Comparison of ENCODE assay signal across 8 cellular contexts in the genomic region with DNA sequence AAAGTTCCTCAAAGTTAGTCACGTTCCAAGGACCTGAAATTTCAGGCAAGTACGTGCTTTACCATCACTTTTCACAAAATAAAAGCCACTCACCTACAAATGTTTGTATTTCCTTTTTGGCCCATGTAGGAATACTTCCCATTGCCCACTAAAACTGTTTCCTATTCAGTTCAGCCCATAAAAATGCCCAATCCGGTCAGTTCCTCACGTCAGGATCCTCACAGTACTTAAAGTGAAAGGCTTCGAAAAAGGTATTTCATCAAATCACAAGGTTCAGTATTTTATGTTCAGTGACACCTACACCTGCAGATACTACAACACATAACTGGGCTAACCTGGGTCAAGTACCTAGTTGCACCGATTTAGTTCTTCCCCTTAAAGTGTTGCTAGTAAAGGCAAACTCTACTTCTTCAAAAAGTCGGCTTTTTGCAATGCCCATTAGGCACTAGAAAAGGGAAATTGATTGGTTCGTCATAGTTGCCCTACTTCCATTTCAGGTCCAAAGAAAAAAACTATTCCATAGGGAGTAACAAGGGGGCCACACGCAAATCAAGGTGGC. TPM values are rescaled to one million over a fixed set of nuclear protein-coding genes. Genes with fewer than 3 reads are reported as not detected.
DNase-seq lines count a peak whose midpoint lies in the region; ATAC-seq and TF ChIP-seq lines count a peak whose summit lies in the region.

No MANE protein-coding gene starts in this region.

- TSS peak; percentile 61 for BruUV-seq in OCI-LY7 (replicated peaks; lab: Mats Ljungman, UMichigan)

- H3K9me3 ChIP-seq in OCI-LY7 (ENCODE audit: low read length) (no peaks in the 10 kb centered on the region), upper lobe of left lung (no peaks in the 10 kb centered on the region)

- no peak for TF ChIP-seq EP300 in upper lobe of left lung (IDR thresholded peaks at IDR 0.05)

- peaks cover 9% of the 10 kb centered on the region for H3K36me3 ChIP-seq in OCI-LY7 (ENCODE audit: insufficient read depth, low read length)
- no peaks in the 10 kb centered on the region for H3K36me3 ChIP-seq in upper lobe of left lung

- H3K4me3 ChIP-seq in OCI-LY7 (ENCODE audit: low read depth, low read length, poor library complexity, severe bottlenecking), result peak overlapping the region; percentile 96
- peak overlapping the region; percentile 72 to 89 (median 80) for H3K4me3 ChIP-seq in upper lobe of left lung

- DNase-seq in activated naive CD4-positive, alpha-beta T cell treated with anti-CD3 and anti-CD28 coated beads for 36 hours, result no peak
- DNase-seq in activated naive CD4-positive, alpha-beta T cell treated with Interleukin-2 at 50 U/mL for 16 hours, result no peak
- DNase-seq in OCI-LY7 (ENCODE audit: low spot score) (peak; percentile 28), cerebellum (ENCODE audit: low spot score) (peak; percentile 3), medulla oblongata (ENCODE audit: extremely low spot score) (peak; percentile 60), upper lobe of left lung (no peak), NCI-H510A treated with DMSO at 0.1 percent for 48 hours (lab: John Stamatoyannopoulos, UW) (no peak)

- H3K9me3 Mint-ChIP-seq in activated naive CD4-positive, alpha-beta T cell treated with anti-CD3 and anti-CD28 coated beads for 36 hours, result no peaks in the 10 kb centered on the region

- TF ChIP-seq CTCF in OCI-LY7 (conservative IDR thresholded peaks at IDR 0.05; ENCODE audit: low read length), result no peak
- TF ChIP-seq CTCF in upper lobe of left lung (IDR thresholded peaks at IDR 0.05), result no peak

- CTCF ChIA-PET in activated naive CD4-positive, alpha-beta T cell treated with anti-CD3 and anti-CD28 coated beads for 36 hours (lab: Charles Lee), result interaction anchor here (0.6 kb wide), 1 partner anchor 1254 kb away, joined by 3 read pairs; no protein-coding TSS in a partner anchor
- CTCF ChIA-PET in OCI-LY7 (lab: Charles Lee; ENCODE audit: unreplicated experiment), result no interaction called here

- POLR2A ChIA-PET in OCI-LY7 (lab: Charles Lee), result interaction anchor here (0.6 to 2.7 kb wide), 4 partner anchors 11 to 52 kb away, joined by 4 to 15 read pairs (median 4); no protein-coding TSS in a partner anchor

- H2AFZ ChIP-seq in OCI-LY7 (ENCODE audit: low read length), result peak overlapping the region; percentile 96; the same call in 1 of the 2 replicates

- intact Hi-C loops in activated naive CD4-positive, alpha-beta T cell treated with anti-CD3 and anti-CD28 coated beads for 36 hours (cut with micrococcal nuclease), result loop anchor here (1.0 to 5.0 kb wide), 3 partner anchors 240 to 1293 kb away; a partner anchor contains a TSS
- intact Hi-C loops in OCI-LY7 (cut with micrococcal nuclease; ENCODE audit: unreplicated experiment), result no loop called here

- no peaks in the 10 kb centered on the region for H3K9me2 ChIP-seq in OCI-LY7 (ENCODE audit: insufficient read depth, low read length)

- TF ChIP-seq POLR2A in upper lobe of left lung (IDR thresholded peaks at IDR 0.05), result no peak

- H3K4me3 Mint-ChIP-seq in activated naive CD4-positive, alpha-beta T cell treated with anti-CD3 and anti-CD28 coated beads for 36 hours, result peak overlapping the region; percentile 99

- H3K27ac ChIP-seq in OCI-LY7 (ENCODE audit: low read depth, low read length, poor library complexity, severe bottlenecking), result peak overlapping the region; percentile 71
- peak overlapping the region; percentile 98 to 99 (median 98) for H3K27ac ChIP-seq in upper lobe of left lung

- no peaks in the 10 kb centered on the region for H3K27me3 Mint-ChIP-seq in activated naive CD4-positive, alpha-beta T cell treated with anti-CD3 and anti-CD28 coated beads for 36 hours (ENCODE audit: low read depth)

- peaks cover 4% of the 10 kb centered on the region; the same call in 1 of the 2 replicates for H4K20me1 ChIP-seq in OCI-LY7 (ENCODE audit: insufficient read depth, low read length)

- H3K27me3 ChIP-seq in upper lobe of left lung, result no peaks in the 10 kb centered on the region

- H3K4me1 Mint-ChIP-seq in activated naive CD4-positive, alpha-beta T cell treated with anti-CD3 and anti-CD28 coated beads for 36 hours (ENCODE audit: low read depth), result peaks cover 51% of the 10 kb centered on the region

- ATAC-seq in upper lobe of left lung (ENCODE audit: low FRiP score in 2 of 2) (peak in 1 of 2 donors; percentile 15), GM21423 (IDR thresholded peaks at IDR 0.05; ENCODE audit: unreplicated experiment) (no peak)

- H3K36me3 Mint-ChIP-seq in activated naive CD4-positive, alpha-beta T cell treated with anti-CD3 and anti-CD28 coated beads for 36 hours (ENCODE audit: low read depth), result peaks cover 6% of the 10 kb centered on the region

- 7 to 8% methylated on average over 9 of the region's 9 CpGs for WGBS in upper lobe of left lung, 2 donors

- peak overlapping the region; percentile 92 for H3K27ac Mint-ChIP-seq in activated naive CD4-positive, alpha-beta T cell treated with anti-CD3 and anti-CD28 coated beads for 36 hours

- H3K4me1 ChIP-seq in OCI-LY7 (ENCODE audit: insufficient read depth, low read length, poor library complexity, severe bottlenecking) (peaks cover 35% of the 10 kb centered on the region), upper lobe of left lung (peaks cover 15 to 37% (median 24%) of the 10 kb centered on the region in 4 donors)

- peak overlapping the region; percentile 95 for H3K4me2 ChIP-seq in OCI-LY7 (ENCODE audit: low read length)

- peaks cover 65% of the 10 kb centered on the region for H3K79me2 ChIP-seq in OCI-LY7 (ENCODE audit: insufficient read depth, low read depth, low read length)

RNA-seq across cellular contexts. Expression of a gene that starts 1.1 kb away (rescaled TPM):
- 10 to 100 TPM; 19.5 to 20.3 TPM for total RNA-seq in activated naive CD4-positive, alpha-beta T cell treated with anti-CD3 and anti-CD28 coated beads for 36 hours
- total RNA-seq in OCI-LY7 (2014; rRNA removed; shearing (Covaris generic)), result 20.0 and 25.1 TPM in 2 replicates
- total RNA-seq in OCI-LY7 (2022) (32.6 and 38.4 TPM in 2 replicates), cerebellum (72.9 TPM), upper lobe of left lung (100 to 1,000 TPM in 1 of 6 donors, 10 to 100 TPM in 5; 17.1 to 195 (median 53.3) TPM)

Comparison
In these comparisons a context has a peak if more than half of its experiments do, and no peak if none do; other contexts are left out.
1. DNase-seq: peak in OCI-LY7 (single experiment), cerebellum (single experiment) and medulla oblongata (single experiment); none in activated naive CD4-positive, alpha-beta T cell treated with anti-CD3 and anti-CD28 coated beads for 36 hours (single experiment), activated naive CD4-positive, alpha-beta T cell treated with Interleukin-2 at 50 U/mL for 16 hours (single experiment), upper lobe of left lung (0 of 2) and NCI-H510A treated with DMSO at 0.1 percent for 48 hours (single experiment).